17 cellular contexts compared by ENCODE assay signal in the genomic region with DNA sequence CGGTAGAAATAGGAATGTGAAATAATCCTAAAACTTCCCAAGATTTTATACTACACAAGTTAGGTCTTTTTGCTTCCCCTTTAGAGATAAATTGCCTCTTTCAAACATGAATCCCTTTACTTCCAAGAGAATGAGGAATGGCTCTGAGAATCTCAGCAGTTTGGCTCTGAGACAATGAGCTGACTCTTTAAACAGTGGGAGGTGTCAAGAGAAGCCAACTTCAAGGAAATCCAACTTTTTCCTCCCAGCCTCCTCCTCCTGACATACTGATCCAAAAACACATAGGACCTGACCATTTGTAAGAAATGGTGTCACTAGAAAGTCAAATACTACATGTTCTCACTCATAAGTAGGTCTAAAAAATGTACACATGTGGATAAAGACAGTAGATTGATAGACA.
DNase-seq lines count a peak whose midpoint lies in the region; ATAC-seq and TF ChIP-seq lines count a peak whose summit lies in the region.
"Had no signal": no experiment of that assay in that cellular context is flagged by ENCODE, and none has a peak within 500 bp of the region (broad histone marks: within the 10 kb centered on the region; RNA-seq: fewer than 3 reads in every experiment).

No MANE protein-coding gene starts in this region.

- no peak overlapping the region for H3K4me3 ChIP-seq in cardiac muscle cell
- H3K4me3 ChIP-seq in fibroblast of pulmonary artery (replicated peaks; ENCODE audit: low read depth, low read length) = no peak overlapping the region

- H3K4me1 Mint-ChIP-seq in nephron = peaks cover 17% of the 10 kb centered on the region

- intact Hi-C loops in Right ventricle myocardium superior (cut with DNase I) = no loop called here

- peak overlapping the region in 2 of 3 experiments; percentile 66 to 68 for H3K27ac Mint-ChIP-seq in nephron

- DNase-seq in cardiac muscle cell (ENCODE audit: low read depth in 1 of 2, low spot score in 1 of 2) = peak in 1 of 2 donors; percentile 51
- DNase-seq in Right ventricle myocardium superior = no peak
- peak; percentile 43 for DNase-seq in fibroblast of pulmonary artery (ENCODE audit: low read depth)
- DNase-seq in NCI-H526 treated with DMSO at 0.1 percent for 48 hours (lab: John Stamatoyannopoulos, UW) = no peak
- no peak for DNase-seq in glomerular visceral epithelial cell (ENCODE audit: extremely low spot score)
- no peak for DNase-seq in NOMO-1 treated with DMSO at 0.1 percent for 48 hours (lab: John Stamatoyannopoulos, UW; ENCODE audit: unreplicated experiment)
- DNase-seq: 8988T, COR-L47, DMS153, EL, H7, NCI-H1417 treated with DMSO at 0.1 percent for 48 hours, NCI-H2029 treated with DMSO at 0.1 percent for 48 hours, NCI-H510A had no signal

- H3K9me3 ChIP-seq in cardiac muscle cell (ENCODE audit: low read depth) = no peaks in the 10 kb centered on the region

- H3K27me3 Mint-ChIP-seq in nephron (ENCODE audit: low read depth) = peaks cover 6% of the 10 kb centered on the region

- H3K4me1 ChIP-seq in cardiac muscle cell (ENCODE audit: low read depth) = peaks cover 25% of the 10 kb centered on the region

- H3K36me3 ChIP-seq in cardiac muscle cell = no peaks in the 10 kb centered on the region

- peak overlapping the region in 1 of 3 experiments; percentile 10 for H3K4me3 Mint-ChIP-seq in nephron

- TF ChIP-seq CTCF in cardiac muscle cell (IDR thresholded peaks at IDR 0.05; ENCODE audit: low read depth, low read length) = no peak
- no peak for TF ChIP-seq CTCF in fibroblast of pulmonary artery (IDR thresholded peaks at IDR 0.05; ENCODE audit: low read length, missing control alignments)
- no peak for TF ChIP-seq CTCF in nephron (IDR thresholded peaks at IDR 0.05; ENCODE audit: unreplicated experiment in 3 of 3)

- ATAC-seq in Right ventricle myocardium superior (ENCODE audit: poor library complexity) (no peak), HG03460 (IDR thresholded peaks at IDR 0.05; ENCODE audit: unreplicated experiment) (no peak)

- no peaks in the 10 kb centered on the region for H3K27me3 ChIP-seq in cardiac muscle cell

- H3K36me3 Mint-ChIP-seq in nephron (ENCODE audit: low read depth) = peaks cover 6% of the 10 kb centered on the region

- peak overlapping the region; percentile 57 for H3K27ac ChIP-seq in cardiac muscle cell
- H3K27ac ChIP-seq: C4-2B had no signal

- peaks cover 29% of the 10 kb centered on the region for H3K9me3 Mint-ChIP-seq in nephron
